In genomic region chr16:2016407-2016922, GRCh38 we compare ENCODE assay signal across 1 cellular context.
TF ChIP-seq lines count a peak whose summit lies in the region.

No MANE protein-coding gene starts in this region.

TF ChIP-seq in HepG2, 621 proteins besides CTCF, POLR2A, EP300 and RAD21 (continued from another document and continues in another):
- TF ChIP-seq HIC2 (CRISPR knock-in tag; IDR thresholded peaks at IDR 0.05; ENCODE audit: low read depth) (peak; percentile 52; the same call in 1 of the 2 replicates), NPAS2 (CRISPR knock-in tag; IDR thresholded peaks at IDR 0.05; ENCODE audit: borderline replicate concordance) (no peak), GATAD2A (CRISPR knock-in tag; IDR thresholded peaks at IDR 0.05) (peak; percentile 78), UBTF (CRISPR knock-in tag; IDR thresholded peaks at IDR 0.05) (no peak), MAFK (conservative IDR thresholded peaks at IDR 0.05 in 1 of 2, IDR thresholded peaks at IDR 0.05 in 1 of 2; ENCODE audit: low read length in 2 of 2) (no peak), ARID4A (CRISPR knock-in tag; IDR thresholded peaks at IDR 0.05; ENCODE audit: borderline replicate concordance) (peak; percentile 20; the same call in 1 of the 2 replicates), ZNF580 (CRISPR knock-in tag; IDR thresholded peaks at IDR 0.05; ENCODE audit: borderline replicate concordance, low read depth) (no peak), ZNF335 (CRISPR knock-in tag; IDR thresholded peaks at IDR 0.05) (no peak), ZNF766 (CRISPR knock-in tag; IDR thresholded peaks at IDR 0.05; ENCODE audit: borderline replicate concordance) (no peak), BATF2 (CRISPR knock-in tag; IDR thresholded peaks at IDR 0.05) (no peak), ZBTB34 (CRISPR knock-in tag; IDR thresholded peaks at IDR 0.05) (no peak), FOXA1 (IDR thresholded peaks at IDR 0.05) (no peak), FOXA1 (CRISPR knock-in tag; IDR thresholded peaks at IDR 0.05) (no peak), AGO2 (optimal IDR thresholded peaks at IDR 0.05; ENCODE audit: low read depth, low read length) (no peak), MNT (IDR thresholded peaks at IDR 0.05) (0 out of 2 replicates have a peak, but pooled peaks have one; percentile 3), SRSF4 (IDR thresholded peaks at IDR 0.05; ENCODE audit: low read depth, low read length, poor library complexity, severe bottlenecking) (no peak), ZNF138 (CRISPR knock-in tag; IDR thresholded peaks at IDR 0.05; ENCODE audit: low read depth) (no peak), ZFY (CRISPR knock-in tag; IDR thresholded peaks at IDR 0.05) (no peak), MTF1 (CRISPR knock-in tag; IDR thresholded peaks at IDR 0.05) (no peak), POGK (CRISPR knock-in tag; conservative IDR thresholded peaks at IDR 0.05) (no peak), ZNF20 (CRISPR knock-in tag; IDR thresholded peaks at IDR 0.05) (no peak), STAG1 (CRISPR knock-in tag; IDR thresholded peaks at IDR 0.05) (peak; percentile 48), PHF8 (CRISPR knock-in tag; IDR thresholded peaks at IDR 0.05) (no peak), ZNF484 (CRISPR knock-in tag; IDR thresholded peaks at IDR 0.05; ENCODE audit: borderline replicate concordance, low read depth) (no peak), ZFP62 (CRISPR knock-in tag; IDR thresholded peaks at IDR 0.05) (no peak), U2AF2 (IDR thresholded peaks at IDR 0.05; ENCODE audit: low read depth, low read length) (no peak), ZNF354B (CRISPR knock-in tag; IDR thresholded peaks at IDR 0.05) (no peak), FOXA3 (CRISPR knock-in tag; IDR thresholded peaks at IDR 0.05) (peak; percentile 37), GATAD1 (CRISPR knock-in tag; IDR thresholded peaks at IDR 0.05) (0 out of 2 replicates have a peak, but pooled peaks have one; percentile 35), NCOR1 (IDR thresholded peaks at IDR 0.05; ENCODE audit: borderline replicate concordance, low read length) (no peak), RNF2 (conservative IDR thresholded peaks at IDR 0.05; ENCODE audit: low read depth) (no peak), RARA (CRISPR knock-in tag; IDR thresholded peaks at IDR 0.05) (no peak), FOXJ3 (CRISPR knock-in tag; IDR thresholded peaks at IDR 0.05; ENCODE audit: borderline replicate concordance) (no peak), ZNF691 (CRISPR knock-in tag; IDR thresholded peaks at IDR 0.05; ENCODE audit: borderline replicate concordance, low read depth) (no peak), ZMYM2 (CRISPR knock-in tag; IDR thresholded peaks at IDR 0.05) (no peak; the same call in none of the 2 replicates), FOXK1 (CRISPR knock-in tag; IDR thresholded peaks at IDR 0.05; ENCODE audit: borderline replicate concordance, low read depth) (peak; percentile 26; the same call in 1 of the 2 replicates), HDAC1 (CRISPR knock-in tag; IDR thresholded peaks at IDR 0.05) (peak; percentile 62; the same call in 1 of the 2 replicates), MIER3 (CRISPR knock-in tag; IDR thresholded peaks at IDR 0.05; ENCODE audit: borderline replicate concordance) (no peak), ZNF30 (CRISPR knock-in tag; IDR thresholded peaks at IDR 0.05) (no peak), FOXC1 (CRISPR knock-in tag; IDR thresholded peaks at IDR 0.05; ENCODE audit: borderline replicate concordance) (no peak; the same call in 1 of the 2 replicates), IKZF4 (CRISPR knock-in tag; IDR thresholded peaks at IDR 0.05; ENCODE audit: borderline replicate concordance, low read depth, not compliant biosample characterization) (no peak), DZIP1 (CRISPR knock-in tag; IDR thresholded peaks at IDR 0.05) (no peak), ZNF124 (CRISPR knock-in tag; IDR thresholded peaks at IDR 0.05) (0 out of 2 replicates have a peak, but pooled peaks have one; percentile 27), ZNF749 (CRISPR knock-in tag; IDR thresholded peaks at IDR 0.05; ENCODE audit: borderline replicate concordance) (no peak), DRAP1 (CRISPR knock-in tag; IDR thresholded peaks at IDR 0.05) (no peak), HOXA3 (CRISPR knock-in tag; IDR thresholded peaks at IDR 0.05) (0 out of 2 replicates have a peak, but pooled peaks have one; percentile 5), FOSL2 (CRISPR knock-in tag; IDR thresholded peaks at IDR 0.05) (0 out of 2 replicates have a peak, but pooled peaks have one; percentile 36), ZNF143 (CRISPR knock-in tag; IDR thresholded peaks at IDR 0.05) (no peak)
